In the genomic region with DNA sequence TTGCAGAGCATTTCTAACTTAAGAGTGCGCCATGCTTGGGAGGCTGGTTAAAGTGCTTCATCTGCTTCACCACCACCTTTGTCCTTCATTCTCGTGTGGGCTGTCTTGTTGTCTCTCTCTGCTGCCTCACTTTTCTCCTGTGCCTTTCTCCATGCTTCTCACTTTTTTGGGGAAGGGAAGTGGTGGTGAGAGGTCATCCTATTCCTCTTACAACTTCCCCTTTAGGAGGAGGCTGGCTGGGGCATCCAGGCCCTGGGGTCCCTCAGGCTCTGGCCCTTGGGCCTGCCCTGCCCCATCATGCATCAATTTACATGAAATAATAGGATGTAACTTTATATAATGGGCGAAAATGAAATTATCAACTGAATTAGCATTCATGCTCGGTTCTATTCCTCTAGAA, we compare ENCODE assay signal across 24 cellular contexts.
"Had no signal": no experiment of that assay in that cellular context is flagged by ENCODE, and none has a peak within 500 bp of the region (broad histone marks: within the 10 kb centered on the region; RNA-seq: fewer than 3 reads in every experiment).

No MANE protein-coding gene starts in this region.

- H3K36me3 ChIP-seq: prostate gland, right atrium auricular region, stomach, thyroid gland had no signal

- H3K27ac ChIP-seq: prostate gland, right atrium auricular region, stomach, thyroid gland had no signal

- H3K4me2 ChIP-seq: smooth muscle cell had no signal

- H3K9me3 ChIP-seq: prostate gland, right atrium auricular region, stomach, thyroid gland had no signal

- H3K9me3 Mint-ChIP-seq: effector memory CD8-positive, alpha-beta T cell; nephron had no signal

- FAIRE-seq: endometrium, frontal cortex, keratinocyte had no signal

- DNase-seq: cortex of kidney; effector memory CD8-positive, alpha-beta T cell; head of caudate nucleus; mammary epithelial cell; mesendoderm; midbrain; naive thymus-derived CD4-positive, alpha-beta T cell; nucleus accumbens; stimulated activated CD4-positive, alpha-beta T cell treated with anti-CD3 and anti-CD28 coated beads, Interleukin-12 subunit alpha, Interleukin-12 subunit beta, amount 100 ng/mL, for 4 hours; stimulated activated CD4-positive, alpha-beta T cell treated with anti-CD3 and anti-CD28 coated beads, Interleukin-1b, Interleukin-23, amount 100 ng/mL, for 48 hours; stimulated activated CD4-positive, alpha-beta T cell treated with anti-CD3 and anti-CD28 coated beads, Interleukin-4, amount 100 ng/mL, for 1 hour; stimulated activated CD8-positive, alpha-beta memory T cell treated with anti-CD3 and anti-CD28 coated beads, Interleukin-4, amount 100 ng/mL, for 48 hours; stimulated activated naive CD4-positive, alpha-beta T cell; stomach; thyroid gland; trophoblast cell had no signal

- H3K4me1 Mint-ChIP-seq: nephron had no signal

- H3K27me3 Mint-ChIP-seq: effector memory CD8-positive, alpha-beta T cell had no signal

- H3K27me3 ChIP-seq: right atrium auricular region, stomach, thyroid gland had no signal

- H3K36me3 Mint-ChIP-seq: naive thymus-derived CD4-positive, alpha-beta T cell had no signal

- H3K4me3 ChIP-seq: prostate gland, right atrium auricular region, smooth muscle cell, stomach, thyroid gland had no signal

- H3K4me1 ChIP-seq: prostate gland, right atrium auricular region, stomach, thyroid gland had no signal

- H3K27ac Mint-ChIP-seq: effector memory CD8-positive, alpha-beta T cell; naive thymus-derived CD4-positive, alpha-beta T cell had no signal

- ATAC-seq: effector memory CD8-positive, alpha-beta T cell; naive thymus-derived CD4-positive, alpha-beta T cell; sciatic nerve had no signal

- H3K4me3 Mint-ChIP-seq: effector memory CD8-positive, alpha-beta T cell; naive thymus-derived CD4-positive, alpha-beta T cell; nephron had no signal
